Comparison of ENCODE assay signal across 26 cellular contexts in genomic region chr9:125942111-125942510, GRCh38.
"Had no signal": no experiment of that assay in that cellular context is flagged by ENCODE, and none has a peak within 500 bp of the region (broad histone marks: within the 10 kb centered on the region; RNA-seq: fewer than 3 reads in every experiment).

No MANE protein-coding gene starts in this region.

- DNase-seq: activated CD4-positive, alpha-beta memory T cell treated with anti-CD3 and anti-CD28 coated beads, Interleukin-2, amount 10 ng/mL, durations not matched to agents 7 days and 5 days; activated CD4-positive, alpha-beta T cell treated with anti-CD3 and anti-CD28 coated beads, Interleukin-2, amount 10 ng/mL, durations not matched to agents 24 days and 14 days; activated CD8-positive, alpha-beta memory T cell treated with anti-CD3 and anti-CD28 coated beads, Interleukin-2, amount 10 ng/mL, durations not matched to agents 7 days and 5 days; activated effector memory CD4-positive, alpha-beta T cell treated with anti-CD3 and anti-CD28 coated beads, Interleukin-2, amount 50 U/mL, for 16 hours; activated naive CD4-positive, alpha-beta T cell treated with anti-CD3 and anti-CD28 coated beads, Interleukin-2, amount 10 ng/mL, durations not matched to agents 7 days and 5 days; activated T-cell treated with anti-CD3 and anti-CD28 coated beads for 4 hours; amygdala; colonic mucosa; dorsolateral prefrontal cortex; effector memory CD8-positive, alpha-beta T cell; glutamatergic neuron; left ventricle myocardium superior; mammary epithelial cell; midbrain; right cardiac atrium; stimulated activated CD4-positive, alpha-beta T cell treated with anti-CD3 and anti-CD28 coated beads, Interleukin-1b, Interleukin-23, amount 100 ng/mL, for 48 hours; stomach; transverse colon had no signal

- H3K9ac ChIP-seq: parathyroid adenoma had no signal

- H3K4me1 ChIP-seq: colonic mucosa, esophagus muscularis mucosa, stomach, transverse colon, vagina had no signal

- H3K4me2 ChIP-seq: hepatocyte had no signal

- H3K9me3 ChIP-seq: colonic mucosa, vagina had no signal

- H3K27me3 ChIP-seq: colonic mucosa, dorsolateral prefrontal cortex, esophagus muscularis mucosa, hepatocyte, stomach, transverse colon, vagina had no signal

- H3K36me3 ChIP-seq: colonic mucosa, esophagus muscularis mucosa, transverse colon had no signal

- H3K79me2 ChIP-seq: hepatocyte, parathyroid adenoma had no signal

- H3K4me3 ChIP-seq: colonic mucosa, dorsolateral prefrontal cortex, esophagus muscularis mucosa, hepatocyte, skin epidermis, stomach, transverse colon, vagina had no signal

- H3K27ac ChIP-seq: colonic mucosa, dorsolateral prefrontal cortex, esophagus muscularis mucosa, hepatocyte, parathyroid adenoma, skin epidermis, stomach, transverse colon, vagina, VCaP had no signal

- ATAC-seq: activated CD4-positive, CD25-positive, alpha-beta regulatory T cell treated with anti-CD3 and anti-CD28 coated beads, Interleukin-2, amount 50 U/mL, for 24 hours; activated CD8-positive, alpha-beta memory T cell treated with anti-CD3 and anti-CD28 coated beads, Interleukin-2, amount 10 ng/mL, durations not matched to agents 7 days and 5 days; effector memory CD8-positive, alpha-beta T cell; left ventricle myocardium superior; natural killer cell treated with Interleukin-12 subunit alpha and Interleukin-12 subunit beta and Interleukin-15 and Interleukin-18, amount 100 ng/mL, for 72 hours; right cardiac atrium had no signal

- H2AFZ ChIP-seq: hepatocyte, parathyroid adenoma had no signal
